In the genomic region with DNA sequence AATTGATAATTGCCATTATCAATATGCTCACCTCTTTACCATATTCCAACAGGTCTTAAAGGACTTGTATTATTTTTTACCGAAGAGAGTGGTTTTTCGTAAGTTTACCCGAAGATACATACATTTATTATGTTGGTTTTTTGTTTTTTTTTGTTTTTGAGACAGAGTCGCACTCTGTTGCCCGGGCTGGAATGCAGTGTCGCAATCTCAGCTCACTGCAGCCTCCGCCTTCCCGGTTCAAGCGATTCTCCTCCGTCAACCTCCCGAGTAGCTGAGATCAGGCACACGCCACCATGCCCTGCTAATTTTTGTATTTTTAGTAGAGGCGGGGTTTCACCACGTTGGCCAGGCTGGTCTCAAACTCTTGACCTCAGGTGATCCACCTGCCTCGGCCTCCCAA, we compare ENCODE assay signal across 7 cellular contexts.
"Had no signal": no experiment of that assay in that cellular context is flagged by ENCODE, and none has a peak within 500 bp of the region (broad histone marks: within the 10 kb centered on the region; RNA-seq: fewer than 3 reads in every experiment).

No MANE protein-coding gene starts in this region.

- FAIRE-seq: HTR-8/SVneo had no signal

- H3K27ac Mint-ChIP-seq: GM23338, HFFc6 had no signal

- H3K9me3 Mint-ChIP-seq: GM23338, HFFc6 had no signal

- H3K4me3 ChIP-seq: GM23338, HAP-1 had no signal

- H3K9me3 ChIP-seq: HAP-1 had no signal

- H2AFZ ChIP-seq: GM23338 had no signal

- H3K4me2 ChIP-seq: GM23338 had no signal

- ATAC-seq: GM23338, HCT116 had no signal

- DNase-seq: H7, HFFc6, KG1 had no signal

- H3K4me1 ChIP-seq: HAP-1 had no signal

- H3K4me3 Mint-ChIP-seq: GM23338, HFFc6 had no signal
